Comparison of ENCODE assay signal across 11 cellular contexts in genomic region chr15:60390231-60390630, GRCh38. TPM values are rescaled to one million over a fixed set of nuclear protein-coding genes. Genes with fewer than 3 reads are reported as not detected.
DNase-seq lines count a peak whose midpoint lies in the region; ATAC-seq and TF ChIP-seq lines count a peak whose summit lies in the region.
"Had no signal": no experiment of that assay in that cellular context is flagged by ENCODE, and none has a peak within 500 bp of the region (broad histone marks: within the 10 kb centered on the region; RNA-seq: fewer than 3 reads in every experiment).

No MANE protein-coding gene starts in this region.

- H3F3A ChIP-seq in smooth muscle cell (ENCODE audit: low read depth): peaks cover 59% of the 10 kb centered on the region

- POLR2A ChIA-PET in HCT116 (lab: Charles Lee): interaction anchor here (5.7 kb wide), 1 partner anchor 16 kb away, joined by 70 read pairs; no protein-coding TSS in a partner anchor

- TF ChIP-seq POLR2A in HCT116 (IDR thresholded peaks at IDR 0.05; ENCODE audit: borderline replicate concordance, extremely low read depth, insufficient read depth, insufficient read length): no peak

- CTCF ChIA-PET in HCT116 (lab: Charles Lee): no interaction called here

- TF ChIP-seq RAD21 in HCT116 (IDR thresholded peaks at IDR 0.05; ENCODE audit: low read depth): no peak

- DNase-seq in HCT116 (ENCODE audit: low read depth, low spot score) (no peak), adipocyte (ENCODE audit: low read depth) (peak; percentile 43), foreskin fibroblast (peak in 1 of 2 donors; percentile 33), smooth muscle cell (lab: John Stamatoyannopoulos, UW; ENCODE audit: unreplicated experiment) (no peak), aorta (no peak)
- DNase-seq in stimulated activated CD4-positive, alpha-beta T cell treated with anti-CD3 and anti-CD28 coated beads, Interleukin-2, amount 100 ng/mL, for 48 hours: no peak
- DNase-seq: activated effector memory CD4-positive, alpha-beta T cell treated with Interleukin-2 at 50 U/mL for 16 hours; naive B cell; T-helper 9 cell had no signal

- H3K79me2 ChIP-seq in HCT116 (ENCODE audit: insufficient read depth, low read length) (peaks cover 92% of the 10 kb centered on the region), smooth muscle cell (ENCODE audit: low read depth) (peaks cover 96% of the 10 kb centered on the region)

- ATAC-seq in HCT116: no peak
- no peak for ATAC-seq in GM21381 (IDR thresholded peaks at IDR 0.05; ENCODE audit: unreplicated experiment)
- no peak for ATAC-seq in HG03280 (IDR thresholded peaks at IDR 0.05; ENCODE audit: unreplicated experiment)
- ATAC-seq in aorta (ENCODE audit: low FRiP score): no peak

- H3K9me3 ChIP-seq in HCT116 (ENCODE audit: control insufficient read depth in 1 of 2, insufficient read depth in 1 of 2, low read depth in 1 of 2, low read length in 2 of 2) (no peaks in the 10 kb centered on the region), adipocyte (ENCODE audit: control insufficient read depth, low read length) (no peaks in the 10 kb centered on the region), smooth muscle cell (replicated peaks; ENCODE audit: low read depth) (no peaks in the 10 kb centered on the region), aorta (ENCODE audit: control insufficient read depth, low read length) (no peaks in the 10 kb centered on the region)

- no TSS peak for BruUV-seq in HCT116 (replicated peaks; lab: Mats Ljungman, UMichigan)

- TF ChIP-seq CTCF in HCT116 (IDR thresholded peaks at IDR 0.05 in 2 of 3, conservative IDR thresholded peaks at IDR 0.05 in 1 of 3; ENCODE audit: borderline replicate concordance in 1 of 3, insufficient read depth in 1 of 3, low read depth in 2 of 3, low read length in 2 of 3) (no peak), foreskin fibroblast (IDR thresholded peaks at IDR 0.05; ENCODE audit: low read depth, low read length) (no peak), smooth muscle cell (IDR thresholded peaks at IDR 0.05; ENCODE audit: borderline replicate concordance, insufficient read depth, poor library complexity, severe bottlenecking) (no peak)

- peak overlapping the region; percentile 92 for H3K4me2 ChIP-seq in HCT116 (ENCODE audit: low read length)
- peak overlapping the region; percentile 89 for H3K4me2 ChIP-seq in smooth muscle cell

- H3K4me1 ChIP-seq in HCT116 (ENCODE audit: control insufficient read depth in 1 of 2, insufficient read depth in 2 of 2, low read length in 2 of 2) (peaks cover 68 to 94% of the 10 kb centered on the region in 2 experiments), adipocyte (ENCODE audit: control insufficient read depth, insufficient read depth, low read length) (peaks cover 86% of the 10 kb centered on the region), smooth muscle cell (ENCODE audit: low read depth) (peaks cover 49% of the 10 kb centered on the region), aorta (ENCODE audit: control insufficient read depth in 1 of 2, insufficient read depth in 2 of 2, low read length in 2 of 2) (peaks cover 4 to 21% of the 10 kb centered on the region in 2 donors)

- RAD21 ChIA-PET in HCT116 (lab: Charles Lee; ENCODE audit: low non-redundant PET in 1 of 2, low total read pairs in 2 of 2, uncharacterized antibody in 2 of 2, unreplicated experiment in 2 of 2): no interaction called here

- no peaks in the 10 kb centered on the region for H3K27me3 ChIP-seq in HCT116 (ENCODE audit: insufficient read depth, low read length)
- no peaks in the 10 kb centered on the region for H3K27me3 ChIP-seq in adipocyte (replicated peaks; ENCODE audit: control insufficient read depth, insufficient read depth, low read length)
- H3K27me3 ChIP-seq in smooth muscle cell (ENCODE audit: low read depth): no peaks in the 10 kb centered on the region
- H3K27me3 ChIP-seq in aorta (ENCODE audit: control insufficient read depth in 1 of 2, insufficient read depth in 2 of 2, low read length in 1 of 2): no peaks in the 10 kb centered on the region

- intact Hi-C loops in HCT116 (cut with micrococcal nuclease): no loop called here
- intact Hi-C loops in aorta (cut with DNase I): no loop called here

- no peaks in the 10 kb centered on the region for H3K9me2 ChIP-seq in HCT116 (ENCODE audit: insufficient read depth)

- H3K27ac ChIP-seq in HCT116 (ENCODE audit: low read depth, low read length) (peak overlapping the region; percentile 96; the same call in 1 of the 2 replicates), smooth muscle cell (ENCODE audit: low read depth) (peak overlapping the region; percentile 99), aorta (ENCODE audit: low read depth in 1 of 2, low read length in 2 of 2) (no peak overlapping the region)

- H2AFZ ChIP-seq in HCT116 (ENCODE audit: low read depth, low read length, poor library complexity, severe bottlenecking) (no peak overlapping the region), smooth muscle cell (ENCODE audit: low read depth) (no peak overlapping the region)

- peaks cover 0 to 62% of the 10 kb centered on the region in 2 experiments; a peak in 3 of 4 replicates for H3K36me3 ChIP-seq in HCT116 (ENCODE audit: control insufficient read depth in 1 of 2, insufficient read depth in 2 of 2, low read length in 2 of 2)
- peaks cover 52% of the 10 kb centered on the region for H3K36me3 ChIP-seq in adipocyte (ENCODE audit: control insufficient read depth, insufficient read depth, low read length, severe bottlenecking)
- no peaks in the 10 kb centered on the region for H3K36me3 ChIP-seq in smooth muscle cell (ENCODE audit: low read depth)
- H3K36me3 ChIP-seq in aorta (ENCODE audit: control insufficient read depth in 1 of 2, insufficient read depth in 2 of 2, low read length in 1 of 2): peaks cover 0 to 2% of the 10 kb centered on the region in 2 donors

- H3K4me3 ChIP-seq in HCT116 (replicated peaks in 1 of 2; ENCODE audit: low read depth in 1 of 2, low read length in 2 of 2): no peak overlapping the region
- H3K4me3 ChIP-seq in adipocyte (ENCODE audit: low read length): peak overlapping the region; percentile 98
- H3K4me3 ChIP-seq in foreskin fibroblast (ENCODE audit: low read depth in 1 of 2, low read length in 2 of 2): peak overlapping the region; percentile 41 to 99
- peak overlapping the region; percentile 24 for H3K4me3 ChIP-seq in smooth muscle cell
- H3K4me3 ChIP-seq in aorta (ENCODE audit: low read length in 2 of 2): peak overlapping the region in 1 of 2 donors; percentile 4

- 59% methylated on average over 6 of the region's 6 CpGs for WGBS in smooth muscle cell (ENCODE audit: low lambda C conversion rate)
- WGBS in aorta, 2 donors: 20 to 28% methylated on average over 6 of the region's 6 CpGs

- H4K20me1 ChIP-seq in HCT116 (ENCODE audit: insufficient read depth) (peaks cover 32% of the 10 kb centered on the region; the same call in 1 of the 2 replicates), smooth muscle cell (ENCODE audit: low read depth) (peaks cover 100% of the 10 kb centered on the region)

- peak overlapping the region; percentile 97 for H3K9ac ChIP-seq in HCT116 (ENCODE audit: low read length)
- H3K9ac ChIP-seq in adipocyte (ENCODE audit: low read length): peak overlapping the region; percentile 99
- peak overlapping the region; percentile 99 for H3K9ac ChIP-seq in smooth muscle cell (ENCODE audit: low read depth)

TF ChIP-seq in HCT116, 20 proteins besides CTCF, POLR2A, EP300 and RAD21 (continues in another document):
- TF ChIP-seq ZFX (IDR thresholded peaks at IDR 0.05) (no peak), SRF (IDR thresholded peaks at IDR 0.05; ENCODE audit: low read depth) (no peak), ELF1 (IDR thresholded peaks at IDR 0.05; ENCODE audit: borderline replicate concordance, low read depth) (no peak), JUND (IDR thresholded peaks at IDR 0.05) (no peak), ZBTB33 (IDR thresholded peaks at IDR 0.05; ENCODE audit: extremely low read depth, insufficient replicate concordance, low read length) (no peak), POLR2AphosphoS5 (IDR thresholded peaks at IDR 0.05; ENCODE audit: low read depth, low read length) (no peak), ATF3 (IDR thresholded peaks at IDR 0.05) (no peak), EZH2phosphoT487 (IDR thresholded peaks at IDR 0.05; ENCODE audit: borderline replicate concordance) (no peak), SIN3A (IDR thresholded peaks at IDR 0.05; ENCODE audit: low read depth) (no peak)

RNA-seq across cellular contexts. Expression of gene ANXA2, which starts 7.6 kb away (rescaled TPM):
- total RNA-seq in HCT116 (2021; ENCODE audit: unreplicated experiment) (1,298 TPM), smooth muscle cell (2,380 and 2,477 TPM in 2 replicates), aorta (100 to 1,000 TPM; 699 to 767 TPM)
- polyA plus RNA-seq in HCT116 (2012): 1,797 and 1,965 TPM in 2 replicates
- polyA plus RNA-seq in smooth muscle cell (2,665 and 3,194 TPM in 2 replicates), aorta (1,000 to 10,000 TPM in 1 of 2 donors, 100 to 1,000 TPM in 1; 827 to 1,029 TPM)

Comparison
In these comparisons a context has a peak if more than half of its experiments do, and no peak if none do; other contexts are left out.
1. H3K27ac ChIP-seq: peak in HCT116 (single experiment) and smooth muscle cell (single experiment); none in aorta (0 of 2).
2. H3K4me3 ChIP-seq: peak in adipocyte (single experiment), foreskin fibroblast (2 of 2) and smooth muscle cell (single experiment); none in HCT116 (0 of 2).
3. Peak in every context shown above with its lines, with median percentiles within 50 percentile points of each other: H3K9ac ChIP-seq.